ENCODE assay signal across 1 cellular context in the genomic region with DNA sequence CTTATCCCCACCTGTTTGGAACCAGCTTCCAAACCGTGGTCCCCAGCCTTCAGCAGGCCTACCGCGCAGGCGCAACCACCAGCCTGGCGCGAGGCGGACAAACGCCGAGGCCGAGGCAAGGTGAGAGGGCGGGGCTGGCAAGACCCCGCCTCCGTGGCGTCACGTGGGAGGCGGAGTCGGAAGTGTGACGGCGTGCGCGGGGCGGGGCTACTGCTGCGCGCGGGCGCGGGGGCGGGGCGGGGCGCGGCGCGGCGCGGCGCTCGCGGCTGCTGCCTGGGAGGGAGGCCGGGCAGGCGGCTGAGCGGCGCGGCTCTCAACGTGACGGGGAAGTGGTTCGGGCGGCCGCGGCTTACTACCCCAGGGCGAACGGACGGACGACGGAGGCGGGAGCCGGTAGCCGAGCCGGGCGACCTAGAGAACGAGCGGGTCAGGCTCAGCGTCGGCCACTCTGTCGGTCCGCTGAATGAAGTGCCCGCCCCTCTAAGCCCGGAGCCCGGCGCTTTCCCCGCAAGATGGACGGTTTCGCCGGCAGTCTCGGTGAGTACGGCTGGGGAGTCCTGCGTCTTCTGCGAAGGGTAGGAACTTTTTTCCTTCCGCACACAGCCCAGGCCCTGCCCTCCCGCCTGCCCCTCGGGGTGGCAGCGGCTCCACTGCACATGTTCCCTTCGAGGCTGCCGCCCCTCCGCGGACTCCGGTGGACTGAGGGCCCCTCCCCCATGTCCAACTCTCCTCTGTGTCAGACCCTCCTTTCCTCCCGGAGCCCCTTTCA.
A peak's percentile ranks its signal among the peaks of the same experiment; 100 is the strongest.
TF ChIP-seq lines count a peak whose summit lies in the region.

A gene with protein sequence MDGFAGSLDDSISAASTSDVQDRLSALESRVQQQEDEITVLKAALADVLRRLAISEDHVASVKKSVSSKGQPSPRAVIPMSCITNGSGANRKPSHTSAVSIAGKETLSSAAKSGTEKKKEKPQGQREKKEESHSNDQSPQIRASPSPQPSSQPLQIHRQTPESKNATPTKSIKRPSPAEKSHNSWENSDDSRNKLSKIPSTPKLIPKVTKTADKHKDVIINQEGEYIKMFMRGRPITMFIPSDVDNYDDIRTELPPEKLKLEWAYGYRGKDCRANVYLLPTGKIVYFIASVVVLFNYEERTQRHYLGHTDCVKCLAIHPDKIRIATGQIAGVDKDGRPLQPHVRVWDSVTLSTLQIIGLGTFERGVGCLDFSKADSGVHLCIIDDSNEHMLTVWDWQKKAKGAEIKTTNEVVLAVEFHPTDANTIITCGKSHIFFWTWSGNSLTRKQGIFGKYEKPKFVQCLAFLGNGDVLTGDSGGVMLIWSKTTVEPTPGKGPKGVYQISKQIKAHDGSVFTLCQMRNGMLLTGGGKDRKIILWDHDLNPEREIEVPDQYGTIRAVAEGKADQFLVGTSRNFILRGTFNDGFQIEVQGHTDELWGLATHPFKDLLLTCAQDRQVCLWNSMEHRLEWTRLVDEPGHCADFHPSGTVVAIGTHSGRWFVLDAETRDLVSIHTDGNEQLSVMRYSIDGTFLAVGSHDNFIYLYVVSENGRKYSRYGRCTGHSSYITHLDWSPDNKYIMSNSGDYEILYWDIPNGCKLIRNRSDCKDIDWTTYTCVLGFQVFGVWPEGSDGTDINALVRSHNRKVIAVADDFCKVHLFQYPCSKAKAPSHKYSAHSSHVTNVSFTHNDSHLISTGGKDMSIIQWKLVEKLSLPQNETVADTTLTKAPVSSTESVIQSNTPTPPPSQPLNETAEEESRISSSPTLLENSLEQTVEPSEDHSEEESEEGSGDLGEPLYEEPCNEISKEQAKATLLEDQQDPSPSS (plus strand): TSS at position 254 of the 769 bp plus-strand sequence. CDS start 259 bp downstream, at position 513.

TF ChIP-seq in HEK293, 187 proteins besides CTCF, POLR2A, EP300 and RAD21 (continued from another document and continues in another):
- TF ChIP-seq, protein P1, sequence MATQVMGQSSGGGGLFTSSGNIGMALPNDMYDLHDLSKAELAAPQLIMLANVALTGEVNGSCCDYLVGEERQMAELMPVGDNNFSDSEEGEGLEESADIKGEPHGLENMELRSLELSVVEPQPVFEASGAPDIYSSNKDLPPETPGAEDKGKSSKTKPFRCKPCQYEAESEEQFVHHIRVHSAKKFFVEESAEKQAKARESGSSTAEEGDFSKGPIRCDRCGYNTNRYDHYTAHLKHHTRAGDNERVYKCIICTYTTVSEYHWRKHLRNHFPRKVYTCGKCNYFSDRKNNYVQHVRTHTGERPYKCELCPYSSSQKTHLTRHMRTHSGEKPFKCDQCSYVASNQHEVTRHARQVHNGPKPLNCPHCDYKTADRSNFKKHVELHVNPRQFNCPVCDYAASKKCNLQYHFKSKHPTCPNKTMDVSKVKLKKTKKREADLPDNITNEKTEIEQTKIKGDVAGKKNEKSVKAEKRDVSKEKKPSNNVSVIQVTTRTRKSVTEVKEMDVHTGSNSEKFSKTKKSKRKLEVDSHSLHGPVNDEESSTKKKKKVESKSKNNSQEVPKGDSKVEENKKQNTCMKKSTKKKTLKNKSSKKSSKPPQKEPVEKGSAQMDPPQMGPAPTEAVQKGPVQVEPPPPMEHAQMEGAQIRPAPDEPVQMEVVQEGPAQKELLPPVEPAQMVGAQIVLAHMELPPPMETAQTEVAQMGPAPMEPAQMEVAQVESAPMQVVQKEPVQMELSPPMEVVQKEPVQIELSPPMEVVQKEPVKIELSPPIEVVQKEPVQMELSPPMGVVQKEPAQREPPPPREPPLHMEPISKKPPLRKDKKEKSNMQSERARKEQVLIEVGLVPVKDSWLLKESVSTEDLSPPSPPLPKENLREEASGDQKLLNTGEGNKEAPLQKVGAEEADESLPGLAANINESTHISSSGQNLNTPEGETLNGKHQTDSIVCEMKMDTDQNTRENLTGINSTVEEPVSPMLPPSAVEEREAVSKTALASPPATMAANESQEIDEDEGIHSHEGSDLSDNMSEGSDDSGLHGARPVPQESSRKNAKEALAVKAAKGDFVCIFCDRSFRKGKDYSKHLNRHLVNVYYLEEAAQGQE (tag by site-specific recombination; IDR thresholded peaks at IDR 0.05), result peak; percentile 32; the same call in 1 of the 2 replicates
- TF ChIP-seq MZF1 (tag by site-specific recombination; IDR thresholded peaks at IDR 0.05; ENCODE audit: borderline replicate concordance), result no peak
- peak; percentile 42 for TF ChIP-seq PRDM1 (tag by site-specific recombination; IDR thresholded peaks at IDR 0.05)
- TF ChIP-seq ZNF843 (tag by site-specific recombination; IDR thresholded peaks at IDR 0.05), result no peak
- TF ChIP-seq, protein P2, sequence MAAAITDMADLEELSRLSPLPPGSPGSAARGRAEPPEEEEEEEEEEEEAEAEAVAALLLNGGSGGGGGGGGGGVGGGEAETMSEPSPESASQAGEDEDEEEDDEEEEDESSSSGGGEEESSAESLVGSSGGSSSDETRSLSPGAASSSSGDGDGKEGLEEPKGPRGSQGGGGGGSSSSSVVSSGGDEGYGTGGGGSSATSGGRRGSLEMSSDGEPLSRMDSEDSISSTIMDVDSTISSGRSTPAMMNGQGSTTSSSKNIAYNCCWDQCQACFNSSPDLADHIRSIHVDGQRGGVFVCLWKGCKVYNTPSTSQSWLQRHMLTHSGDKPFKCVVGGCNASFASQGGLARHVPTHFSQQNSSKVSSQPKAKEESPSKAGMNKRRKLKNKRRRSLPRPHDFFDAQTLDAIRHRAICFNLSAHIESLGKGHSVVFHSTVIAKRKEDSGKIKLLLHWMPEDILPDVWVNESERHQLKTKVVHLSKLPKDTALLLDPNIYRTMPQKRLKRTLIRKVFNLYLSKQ (tag by site-specific recombination; IDR thresholded peaks at IDR 0.05; ENCODE audit: borderline replicate concordance), result no peak
- TF ChIP-seq ZNF768 (tag by site-specific recombination; IDR thresholded peaks at IDR 0.05), result no peak
- TF ChIP-seq, protein P3, sequence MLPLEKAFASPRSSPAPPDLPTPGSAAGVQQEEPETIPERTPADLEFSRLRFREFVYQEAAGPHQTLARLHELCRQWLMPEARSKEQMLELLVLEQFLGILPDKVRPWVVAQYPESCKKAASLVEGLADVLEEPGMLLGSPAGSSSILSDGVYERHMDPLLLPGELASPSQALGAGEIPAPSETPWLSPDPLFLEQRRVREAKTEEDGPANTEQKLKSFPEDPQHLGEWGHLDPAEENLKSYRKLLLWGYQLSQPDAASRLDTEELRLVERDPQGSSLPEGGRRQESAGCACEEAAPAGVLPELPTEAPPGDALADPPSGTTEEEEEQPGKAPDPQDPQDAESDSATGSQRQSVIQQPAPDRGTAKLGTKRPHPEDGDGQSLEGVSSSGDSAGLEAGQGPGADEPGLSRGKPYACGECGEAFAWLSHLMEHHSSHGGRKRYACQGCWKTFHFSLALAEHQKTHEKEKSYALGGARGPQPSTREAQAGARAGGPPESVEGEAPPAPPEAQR (tag by site-specific recombination; IDR thresholded peaks at IDR 0.05), result no peak
- TF ChIP-seq ZSCAN23 (tag by site-specific recombination; IDR thresholded peaks at IDR 0.05), result no peak
- TF ChIP-seq, protein P4, sequence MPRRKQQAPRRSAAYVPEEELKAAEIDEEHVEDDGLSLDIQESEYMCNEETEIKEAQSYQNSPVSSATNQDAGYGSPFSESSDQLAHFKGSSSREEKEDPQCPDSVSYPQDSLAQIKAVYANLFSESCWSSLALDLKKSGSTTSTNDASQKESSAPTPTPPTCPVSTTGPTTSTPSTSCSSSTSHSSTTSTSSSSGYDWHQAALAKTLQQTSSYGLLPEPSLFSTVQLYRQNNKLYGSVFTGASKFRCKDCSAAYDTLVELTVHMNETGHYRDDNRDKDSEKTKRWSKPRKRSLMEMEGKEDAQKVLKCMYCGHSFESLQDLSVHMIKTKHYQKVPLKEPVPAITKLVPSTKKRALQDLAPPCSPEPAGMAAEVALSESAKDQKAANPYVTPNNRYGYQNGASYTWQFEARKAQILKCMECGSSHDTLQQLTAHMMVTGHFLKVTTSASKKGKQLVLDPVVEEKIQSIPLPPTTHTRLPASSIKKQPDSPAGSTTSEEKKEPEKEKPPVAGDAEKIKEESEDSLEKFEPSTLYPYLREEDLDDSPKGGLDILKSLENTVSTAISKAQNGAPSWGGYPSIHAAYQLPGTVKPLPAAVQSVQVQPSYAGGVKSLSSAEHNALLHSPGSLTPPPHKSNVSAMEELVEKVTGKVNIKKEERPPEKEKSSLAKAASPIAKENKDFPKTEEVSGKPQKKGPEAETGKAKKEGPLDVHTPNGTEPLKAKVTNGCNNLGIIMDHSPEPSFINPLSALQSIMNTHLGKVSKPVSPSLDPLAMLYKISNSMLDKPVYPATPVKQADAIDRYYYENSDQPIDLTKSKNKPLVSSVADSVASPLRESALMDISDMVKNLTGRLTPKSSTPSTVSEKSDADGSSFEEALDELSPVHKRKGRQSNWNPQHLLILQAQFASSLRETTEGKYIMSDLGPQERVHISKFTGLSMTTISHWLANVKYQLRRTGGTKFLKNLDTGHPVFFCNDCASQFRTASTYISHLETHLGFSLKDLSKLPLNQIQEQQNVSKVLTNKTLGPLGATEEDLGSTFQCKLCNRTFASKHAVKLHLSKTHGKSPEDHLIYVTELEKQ (tag by site-specific recombination; IDR thresholded peaks at IDR 0.05; ENCODE audit: borderline replicate concordance), result no peak
- TF ChIP-seq KLF7 (tag by site-specific recombination; IDR thresholded peaks at IDR 0.05; ENCODE audit: borderline replicate concordance), result no peak
- TF ChIP-seq, protein P5, sequence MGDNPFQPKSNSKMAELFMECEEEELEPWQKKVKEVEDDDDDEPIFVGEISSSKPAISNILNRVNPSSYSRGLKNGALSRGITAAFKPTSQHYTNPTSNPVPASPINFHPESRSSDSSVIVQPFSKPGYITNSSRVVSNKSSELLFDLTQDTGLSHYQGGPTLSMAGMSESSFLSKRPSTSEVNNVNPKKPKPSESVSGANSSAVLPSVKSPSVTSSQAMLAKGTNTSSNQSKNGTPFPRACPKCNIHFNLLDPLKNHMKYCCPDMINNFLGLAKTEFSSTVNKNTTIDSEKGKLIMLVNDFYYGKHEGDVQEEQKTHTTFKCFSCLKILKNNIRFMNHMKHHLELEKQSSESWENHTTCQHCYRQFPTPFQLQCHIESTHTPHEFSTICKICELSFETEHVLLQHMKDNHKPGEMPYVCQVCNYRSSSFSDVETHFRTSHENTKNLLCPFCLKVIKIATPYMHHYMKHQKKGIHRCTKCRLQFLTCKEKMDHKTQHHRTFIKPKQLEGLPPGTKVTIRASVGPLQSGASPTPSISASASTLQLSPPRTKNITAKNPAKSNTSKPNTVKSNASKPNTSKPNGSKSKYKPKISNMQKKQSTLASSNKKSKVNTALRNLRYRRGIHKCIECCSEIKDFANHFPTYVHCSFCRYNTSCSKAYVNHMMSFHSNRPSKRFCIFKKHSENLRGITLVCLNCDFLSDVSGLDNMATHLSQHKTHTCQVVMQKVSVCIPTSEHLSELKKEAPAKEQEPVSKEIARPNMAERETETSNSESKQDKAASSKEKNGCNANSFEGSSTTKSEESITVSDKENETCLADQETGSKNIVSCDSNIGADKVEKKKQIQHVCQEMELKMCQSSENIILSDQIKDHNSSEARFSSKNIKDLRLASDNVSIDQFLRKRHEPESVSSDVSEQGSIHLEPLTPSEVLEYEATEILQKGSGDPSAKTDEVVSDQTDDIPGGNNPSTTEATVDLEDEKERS (tag by site-specific recombination; IDR thresholded peaks at IDR 0.05), result 0 out of 2 replicates have a peak, but pooled peaks have one; percentile 37
- TF ChIP-seq, protein P6, sequence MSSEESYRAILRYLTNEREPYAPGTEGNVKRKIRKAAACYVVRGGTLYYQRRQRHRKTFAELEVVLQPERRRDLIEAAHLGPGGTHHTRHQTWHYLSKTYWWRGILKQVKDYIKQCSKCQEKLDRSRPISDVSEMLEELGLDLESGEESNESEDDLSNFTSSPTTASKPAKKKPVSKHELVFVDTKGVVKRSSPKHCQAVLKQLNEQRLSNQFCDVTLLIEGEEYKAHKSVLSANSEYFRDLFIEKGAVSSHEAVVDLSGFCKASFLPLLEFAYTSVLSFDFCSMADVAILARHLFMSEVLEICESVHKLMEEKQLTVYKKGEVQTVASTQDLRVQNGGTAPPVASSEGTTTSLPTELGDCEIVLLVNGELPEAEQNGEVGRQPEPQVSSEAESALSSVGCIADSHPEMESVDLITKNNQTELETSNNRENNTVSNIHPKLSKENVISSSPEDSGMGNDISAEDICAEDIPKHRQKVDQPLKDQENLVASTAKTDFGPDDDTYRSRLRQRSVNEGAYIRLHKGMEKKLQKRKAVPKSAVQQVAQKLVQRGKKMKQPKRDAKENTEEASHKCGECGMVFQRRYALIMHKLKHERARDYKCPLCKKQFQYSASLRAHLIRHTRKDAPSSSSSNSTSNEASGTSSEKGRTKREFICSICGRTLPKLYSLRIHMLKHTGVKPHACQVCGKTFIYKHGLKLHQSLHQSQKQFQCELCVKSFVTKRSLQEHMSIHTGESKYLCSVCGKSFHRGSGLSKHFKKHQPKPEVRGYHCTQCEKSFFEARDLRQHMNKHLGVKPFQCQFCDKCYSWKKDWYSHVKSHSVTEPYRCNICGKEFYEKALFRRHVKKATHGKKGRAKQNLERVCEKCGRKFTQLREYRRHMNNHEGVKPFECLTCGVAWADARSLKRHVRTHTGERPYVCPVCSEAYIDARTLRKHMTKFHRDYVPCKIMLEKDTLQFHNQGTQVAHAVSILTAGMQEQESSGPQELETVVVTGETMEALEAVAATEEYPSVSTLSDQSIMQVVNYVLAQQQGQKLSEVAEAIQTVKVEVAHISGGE (tag by site-specific recombination; conservative IDR thresholded peaks at IDR 0.05; ENCODE audit: low read depth), result peak; percentile 89
- TF ChIP-seq, protein P7, sequence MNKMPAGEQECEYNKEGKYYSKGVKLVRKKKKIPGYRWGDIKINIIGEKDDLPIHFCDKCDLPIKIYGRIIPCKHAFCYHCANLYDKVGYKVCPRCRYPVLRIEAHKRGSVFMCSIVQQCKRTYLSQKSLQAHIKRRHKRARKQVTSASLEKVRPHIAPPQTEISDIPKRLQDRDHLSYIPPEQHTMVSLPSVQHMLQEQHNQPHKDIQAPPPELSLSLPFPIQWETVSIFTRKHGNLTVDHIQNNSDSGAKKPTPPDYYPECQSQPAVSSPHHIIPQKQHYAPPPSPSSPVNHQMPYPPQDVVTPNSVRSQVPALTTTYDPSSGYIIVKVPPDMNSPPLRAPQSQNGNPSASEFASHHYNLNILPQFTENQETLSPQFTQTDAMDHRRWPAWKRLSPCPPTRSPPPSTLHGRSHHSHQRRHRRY (tag by site-specific recombination; IDR thresholded peaks at IDR 0.05), result no peak
- TF ChIP-seq, protein P8, sequence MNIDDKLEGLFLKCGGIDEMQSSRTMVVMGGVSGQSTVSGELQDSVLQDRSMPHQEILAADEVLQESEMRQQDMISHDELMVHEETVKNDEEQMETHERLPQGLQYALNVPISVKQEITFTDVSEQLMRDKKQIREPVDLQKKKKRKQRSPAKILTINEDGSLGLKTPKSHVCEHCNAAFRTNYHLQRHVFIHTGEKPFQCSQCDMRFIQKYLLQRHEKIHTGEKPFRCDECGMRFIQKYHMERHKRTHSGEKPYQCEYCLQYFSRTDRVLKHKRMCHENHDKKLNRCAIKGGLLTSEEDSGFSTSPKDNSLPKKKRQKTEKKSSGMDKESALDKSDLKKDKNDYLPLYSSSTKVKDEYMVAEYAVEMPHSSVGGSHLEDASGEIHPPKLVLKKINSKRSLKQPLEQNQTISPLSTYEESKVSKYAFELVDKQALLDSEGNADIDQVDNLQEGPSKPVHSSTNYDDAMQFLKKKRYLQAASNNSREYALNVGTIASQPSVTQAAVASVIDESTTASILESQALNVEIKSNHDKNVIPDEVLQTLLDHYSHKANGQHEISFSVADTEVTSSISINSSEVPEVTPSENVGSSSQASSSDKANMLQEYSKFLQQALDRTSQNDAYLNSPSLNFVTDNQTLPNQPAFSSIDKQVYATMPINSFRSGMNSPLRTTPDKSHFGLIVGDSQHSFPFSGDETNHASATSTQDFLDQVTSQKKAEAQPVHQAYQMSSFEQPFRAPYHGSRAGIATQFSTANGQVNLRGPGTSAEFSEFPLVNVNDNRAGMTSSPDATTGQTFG (tag by site-specific recombination; IDR thresholded peaks at IDR 0.05; ENCODE audit: borderline replicate concordance), result no peak
- no peak for TF ChIP-seq ZNF677 (tag by site-specific recombination; IDR thresholded peaks at IDR 0.05)
- TF ChIP-seq HOXA7 (CRISPR knock-in tag; IDR thresholded peaks at IDR 0.05; ENCODE audit: borderline replicate concordance), result no peak
- TF ChIP-seq ZNF202 (tag by site-specific recombination; IDR thresholded peaks at IDR 0.05; ENCODE audit: borderline replicate concordance), result no peak
